Comparison of ENCODE assay signal across 2 cellular contexts in the genomic region with DNA sequence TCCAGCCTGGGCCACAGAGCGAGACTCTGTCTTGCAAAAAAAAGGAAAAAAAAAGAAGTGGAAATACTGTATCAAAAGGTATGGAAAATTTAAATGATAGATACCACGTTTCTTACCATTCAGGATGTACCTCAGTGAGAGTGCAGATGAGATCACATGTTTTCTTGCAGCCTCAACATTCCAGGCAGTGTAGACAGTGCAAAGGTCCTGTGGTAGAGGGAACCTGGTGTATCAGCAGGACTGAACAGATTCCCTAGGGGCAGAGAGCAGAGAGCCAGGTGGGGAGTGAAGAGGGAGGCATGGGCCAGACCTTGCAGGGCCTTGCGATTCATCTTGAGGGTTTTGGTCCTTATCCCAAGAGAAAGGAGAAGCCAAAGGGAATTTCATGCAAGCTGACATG.
TF ChIP-seq lines count a peak whose summit lies in the region.

No MANE protein-coding gene starts in this region.

TF ChIP-seq in HEK293, 187 proteins besides CTCF, POLR2A, EP300 and RAD21:
- no peak for TF ChIP-seq ZNF16 (tag by site-specific recombination; IDR thresholded peaks at IDR 0.05; ENCODE audit: low read depth)
- TF ChIP-seq ZNF530 (tag by site-specific recombination; IDR thresholded peaks at IDR 0.05; ENCODE audit: low read depth) = no peak
- TF ChIP-seq ZNF623 (tag by site-specific recombination; IDR thresholded peaks at IDR 0.05) = peak; percentile 94
- TF ChIP-seq, protein P1, sequence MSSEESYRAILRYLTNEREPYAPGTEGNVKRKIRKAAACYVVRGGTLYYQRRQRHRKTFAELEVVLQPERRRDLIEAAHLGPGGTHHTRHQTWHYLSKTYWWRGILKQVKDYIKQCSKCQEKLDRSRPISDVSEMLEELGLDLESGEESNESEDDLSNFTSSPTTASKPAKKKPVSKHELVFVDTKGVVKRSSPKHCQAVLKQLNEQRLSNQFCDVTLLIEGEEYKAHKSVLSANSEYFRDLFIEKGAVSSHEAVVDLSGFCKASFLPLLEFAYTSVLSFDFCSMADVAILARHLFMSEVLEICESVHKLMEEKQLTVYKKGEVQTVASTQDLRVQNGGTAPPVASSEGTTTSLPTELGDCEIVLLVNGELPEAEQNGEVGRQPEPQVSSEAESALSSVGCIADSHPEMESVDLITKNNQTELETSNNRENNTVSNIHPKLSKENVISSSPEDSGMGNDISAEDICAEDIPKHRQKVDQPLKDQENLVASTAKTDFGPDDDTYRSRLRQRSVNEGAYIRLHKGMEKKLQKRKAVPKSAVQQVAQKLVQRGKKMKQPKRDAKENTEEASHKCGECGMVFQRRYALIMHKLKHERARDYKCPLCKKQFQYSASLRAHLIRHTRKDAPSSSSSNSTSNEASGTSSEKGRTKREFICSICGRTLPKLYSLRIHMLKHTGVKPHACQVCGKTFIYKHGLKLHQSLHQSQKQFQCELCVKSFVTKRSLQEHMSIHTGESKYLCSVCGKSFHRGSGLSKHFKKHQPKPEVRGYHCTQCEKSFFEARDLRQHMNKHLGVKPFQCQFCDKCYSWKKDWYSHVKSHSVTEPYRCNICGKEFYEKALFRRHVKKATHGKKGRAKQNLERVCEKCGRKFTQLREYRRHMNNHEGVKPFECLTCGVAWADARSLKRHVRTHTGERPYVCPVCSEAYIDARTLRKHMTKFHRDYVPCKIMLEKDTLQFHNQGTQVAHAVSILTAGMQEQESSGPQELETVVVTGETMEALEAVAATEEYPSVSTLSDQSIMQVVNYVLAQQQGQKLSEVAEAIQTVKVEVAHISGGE (tag by site-specific recombination; conservative IDR thresholded peaks at IDR 0.05; ENCODE audit: low read depth) = no peak

TF ChIP-seq in K562, 482 proteins besides CTCF, POLR2A, EP300 and RAD21:
- TF ChIP-seq BCOR (IDR thresholded peaks at IDR 0.05) (peak; percentile 70), PTBP1 (IDR thresholded peaks at IDR 0.05; ENCODE audit: low read depth, low read length) (0 out of 2 replicates have a peak, but pooled peaks have one; percentile 38), RBM25 (IDR thresholded peaks at IDR 0.05; ENCODE audit: low read depth, low read length, severe bottlenecking) (peak; percentile 90), ZNF507 (tag; conservative IDR thresholded peaks at IDR 0.05) (no peak)
TF ChIP-seq in K562: peak in this region for 3.
